ENCODE assay signal across 38 cellular contexts in genomic region chr1:4612991-4613390, GRCh38. TPM values are rescaled to one million over a fixed set of nuclear protein-coding genes. Genes with fewer than 3 reads are reported as not detected.
"Had no signal": no experiment of that assay in that cellular context is flagged by ENCODE, and none has a peak within 500 bp of the region (broad histone marks: within the 10 kb centered on the region; RNA-seq: fewer than 3 reads in every experiment).

No MANE protein-coding gene starts in this region.

- FAIRE-seq: bronchial epithelial cell, colon had no signal

- H3K9me3 ChIP-seq: adrenal gland had no signal

- H3K4me1 ChIP-seq: adrenal gland, SJCRH30 had no signal

- H3K27me3 ChIP-seq: adrenal gland, MG63 had no signal

- DNase-seq: activated B cell treated with CpG ODN at 0.5 μM for 24 hours; activated CD4-positive, alpha-beta memory T cell treated with anti-CD3 and anti-CD28 coated beads, Interleukin-2, amount 10 ng/mL, durations not matched to agents 7 days and 5 days; activated CD4-positive, alpha-beta T cell treated with anti-CD3 and anti-CD28 coated beads for 4 hours; activated CD4-positive, CD25-positive, alpha-beta regulatory T cell treated with anti-CD3 and anti-CD28 coated beads, Interleukin-2, amount 50 U/mL, for 72 hours; activated CD8-positive, alpha-beta memory T cell treated with anti-CD3 and anti-CD28 coated beads for 24 hours; activated gamma-delta T cell treated with Interleukin-2 at 50 U/mL for 16 hours; activated naive CD4-positive, alpha-beta T cell treated with anti-CD3 and anti-CD28 coated beads for 36 hours; activated T-cell treated with anti-CD3 and anti-CD28 coated beads, Interleukin-2, amount 50 U/mL, for 24 hours; adrenal gland; caudate nucleus; cerebellar nuclear complex; Kasumi-1; KG1; MG63; NCI-H1048; NCI-H1105 treated with DMSO at 0.1 percent for 48 hours; NCI-H1436; NCI-H1694; NCI-H2029; NCI-H2171 treated with DMSO at 0.1 percent for 48 hours; NCI-H2227 treated with DMSO at 0.1 percent for 48 hours; NCI-H446; NCI-H510A treated with DMSO at 0.1 percent for 48 hours; NCI-H526 treated with DMSO at 0.1 percent for 48 hours; NCI-H774; SHP77; SJCRH30; SW 1271; T-helper 1 cell; T-helper 2 cell; T-helper 9 cell had no signal

- H3K4me3 ChIP-seq: adrenal gland, MG63, SJCRH30, SK-N-MC had no signal

- ATAC-seq: activated naive CD4-positive, alpha-beta T cell treated with anti-CD3 and anti-CD28 coated beads, Interleukin-2, amount 50 U/mL, for 72 hours; Panc1 had no signal

- H3K27ac ChIP-seq: adrenal gland, SJCRH30, SK-N-MC, VCaP had no signal

- H3K36me3 ChIP-seq: adrenal gland, MG63, SJCRH30 had no signal

RNA-seq across cellular contexts. Expression of gene AJAP1, which starts 41.4 kb away (rescaled TPM):
- total RNA-seq: activated B cell treated with CpG ODN at 0.5 μM for 24 hours; activated CD4-positive, alpha-beta memory T cell treated with anti-CD3 and anti-CD28 coated beads, Interleukin-2, amount 10 ng/mL, durations not matched to agents 7 days and 5 days; activated T-helper 2 cell treated with anti-CD3 and anti-CD28 coated beads, Interferon-gamma antibody, Interleukin-2, Interleukin-4, amounts not matched to agents 10 μg/mL and 5 μg/mL and 100 μg/mL, durations not matched to agents 14 hours and 24 hours and 36 hours; SJCRH30 had no signal
